Comparison of ENCODE assay signal across 24 cellular contexts in genomic region chr22:24498826-24499225, GRCh38. TPM values are rescaled to one million over a fixed set of nuclear protein-coding genes. Genes with fewer than 3 reads are reported as not detected.
A peak's percentile ranks its signal among the peaks of the same experiment; 100 is the strongest.
DNase-seq lines count a peak whose midpoint lies in the region; ATAC-seq and TF ChIP-seq lines count a peak whose summit lies in the region.
"Had no signal": no experiment of that assay in that cellular context is flagged by ENCODE, and none has a peak within 500 bp of the region (broad histone marks: within the 10 kb centered on the region; RNA-seq: fewer than 3 reads in every experiment).

No MANE protein-coding gene starts in this region.

- TF ChIP-seq CTCF in cardiac muscle cell (IDR thresholded peaks at IDR 0.05; ENCODE audit: low read depth, low read length) (no peak), chondrocyte (IDR thresholded peaks at IDR 0.05) (no peak), right lobe of liver (IDR thresholded peaks at IDR 0.05) (no peak), upper lobe of right lung (IDR thresholded peaks at IDR 0.05) (no peak)

- H2BK120ac ChIP-seq in trophoblast cell (ENCODE audit: insufficient read depth, low read length, poor library complexity) = no peak overlapping the region

- H3K4me1 ChIP-seq in cardiac muscle cell (ENCODE audit: low read depth) (peaks cover 27% of the 10 kb centered on the region), right cardiac atrium (ENCODE audit: control insufficient read depth, insufficient read depth, low read length) (no peaks in the 10 kb centered on the region), right lobe of liver (peaks cover 0 to 67% (median 23%) of the 10 kb centered on the region in 4 donors), upper lobe of right lung (peaks cover 11% of the 10 kb centered on the region), trophoblast cell (ENCODE audit: control insufficient read depth in 1 of 2, insufficient read depth in 2 of 2, low read length in 2 of 2) (peaks cover 0 to 6% of the 10 kb centered on the region in 2 experiments)
- H3K4me1 ChIP-seq: SJSA1 had no signal

- peak in 1 of 2 donors; percentile 37 for DNase-seq in cardiac muscle cell (ENCODE audit: low read depth in 1 of 2, low spot score in 1 of 2)
- no peak for DNase-seq in right cardiac atrium
- peak; percentile 53 for DNase-seq in chondrocyte (ENCODE audit: low spot score)
- DNase-seq in right lobe of liver = no peak
- DNase-seq in upper lobe of right lung = peak; percentile 44
- no peak for DNase-seq in trophoblast cell
- DNase-seq in NCI-H446 treated with DMSO at 0.1 percent for 48 hours (lab: John Stamatoyannopoulos, UW) = no peak
- DNase-seq: 8988T; CD8-positive, alpha-beta memory T cell; DMS53; GF-D8; MM.1S; NCI-H1092; NCI-H1436; NCI-H187 treated with DMSO at 0.1 percent for 48 hours; NCI-H2107; NCI-H510A treated with DMSO at 0.1 percent for 48 hours; NCI-H748 treated with DMSO at 0.1 percent for 48 hours; Peyer's patch had no signal

- intact Hi-C loops in right cardiac atrium (cut with DNase I) (no loop called here), right lobe of liver (cut with DNase I) (no loop called here), upper lobe of right lung (cut with DNase I) (no loop called here)

- H3K36me3 Mint-ChIP-seq in chondrocyte (ENCODE audit: low read depth) = no peaks in the 10 kb centered on the region

- no peaks in the 10 kb centered on the region for H3K4me1 Mint-ChIP-seq in chondrocyte (ENCODE audit: low read depth)

- no peaks in the 10 kb centered on the region for H3K9me3 Mint-ChIP-seq in chondrocyte (ENCODE audit: low read depth)
- H3K9me3 Mint-ChIP-seq: CD8-positive, alpha-beta memory T cell had no signal

- H2BK12ac ChIP-seq in trophoblast cell (ENCODE audit: low read length) = no peak overlapping the region

- H3K23ac ChIP-seq in trophoblast cell (ENCODE audit: low read length) = no peak overlapping the region

- peaks cover 11% of the 10 kb centered on the region for H3K27me3 Mint-ChIP-seq in chondrocyte (ENCODE audit: low read depth)

- no peak overlapping the region for H3K4me3 Mint-ChIP-seq in chondrocyte (ENCODE audit: unreplicated experiment)
- H3K4me3 Mint-ChIP-seq: CD8-positive, alpha-beta memory T cell had no signal

- no peak overlapping the region for H3K18ac ChIP-seq in trophoblast cell (ENCODE audit: low read length)

- no peak overlapping the region for H3K14ac ChIP-seq in trophoblast cell (ENCODE audit: low read length)

- no peak overlapping the region for H4K8ac ChIP-seq in trophoblast cell (ENCODE audit: low read depth, low read length)

- no peaks in the 10 kb centered on the region for H3K79me1 ChIP-seq in trophoblast cell (ENCODE audit: low read length)

- H3K4me3 ChIP-seq in cardiac muscle cell (no peak overlapping the region), right cardiac atrium (ENCODE audit: low read length) (no peak overlapping the region), right lobe of liver (peak overlapping the region in 2 of 3 donors; percentile 87 to 95), upper lobe of right lung (no peak overlapping the region), trophoblast cell (ENCODE audit: low read depth, low read length) (no peak overlapping the region)
- H3K4me3 ChIP-seq: Peyer's patch, SJSA1 had no signal

- no peak overlapping the region for H2AK5ac ChIP-seq in trophoblast cell (ENCODE audit: low read length)

- H3K79me2 ChIP-seq in trophoblast cell (ENCODE audit: control insufficient read depth, insufficient read depth, low read length, poor library complexity) = no peaks in the 10 kb centered on the region

- no peak overlapping the region for H4K12ac ChIP-seq in trophoblast cell (ENCODE audit: low read depth, low read length)

- H3K27ac ChIP-seq in cardiac muscle cell = peak overlapping the region; percentile 26
- no peak overlapping the region for H3K27ac ChIP-seq in right cardiac atrium (ENCODE audit: low read length)
- peak overlapping the region in 2 of 3 donors; percentile 83 to 90 for H3K27ac ChIP-seq in right lobe of liver
- H3K27ac ChIP-seq in upper lobe of right lung = no peak overlapping the region
- no peak overlapping the region for H3K27ac ChIP-seq in trophoblast cell (ENCODE audit: low read depth, low read length)
- H3K27ac ChIP-seq: C4-2B, Peyer's patch, SJSA1 had no signal

- H3K9me3 ChIP-seq in cardiac muscle cell (ENCODE audit: low read depth) = no peaks in the 10 kb centered on the region
- no peaks in the 10 kb centered on the region for H3K9me3 ChIP-seq in right cardiac atrium (ENCODE audit: control insufficient read depth, low read length)
- H3K9me3 ChIP-seq in right lobe of liver = no peaks in the 10 kb centered on the region
- H3K9me3 ChIP-seq in upper lobe of right lung = no peaks in the 10 kb centered on the region
- H3K9me3 ChIP-seq in trophoblast cell (ENCODE audit: insufficient read depth, low read depth, low read length) = peaks cover 11% of the 10 kb centered on the region
- H3K9me3 ChIP-seq: Peyer's patch, SJSA1 had no signal

- WGBS in right cardiac atrium = 87% methylated on average over 11 of the region's 11 CpGs
- WGBS in right lobe of liver (ENCODE audit: insufficient coverage, low coverage, low lambda C conversion rate, missing lambda C conversion rate) = 48% methylated on average over 7 of the region's 11 CpGs
- no CpG with 5 or more reads among the region's 11 CpGs for WGBS in trophoblast cell (ENCODE audit: extremely low coverage, insufficient coverage, insufficient read length)

- no peak overlapping the region for H2AFZ ChIP-seq in trophoblast cell (ENCODE audit: insufficient read depth, low read length, poor library complexity)

- H4K91ac ChIP-seq in trophoblast cell (ENCODE audit: low read depth, low read length) = no peak overlapping the region

- no peak for TF ChIP-seq POLR2A in right lobe of liver (IDR thresholded peaks at IDR 0.05)

- no peak overlapping the region for H2BK5ac ChIP-seq in trophoblast cell (ENCODE audit: low read depth, low read length, poor library complexity)

- no peak overlapping the region for H3K9ac ChIP-seq in trophoblast cell (ENCODE audit: low read length)

- no peak overlapping the region for H3K4me2 ChIP-seq in trophoblast cell (ENCODE audit: low read length)

- H3K27me3 ChIP-seq in cardiac muscle cell (peaks cover 9% of the 10 kb centered on the region), right cardiac atrium (ENCODE audit: control insufficient read depth, insufficient read depth) (no peaks in the 10 kb centered on the region), right lobe of liver (no peaks in the 10 kb centered on the region), upper lobe of right lung (peaks cover 14% of the 10 kb centered on the region), trophoblast cell (ENCODE audit: insufficient read depth, low read length) (peaks cover 25% of the 10 kb centered on the region)
- H3K27me3 ChIP-seq: SJSA1 had no signal

- no peak overlapping the region for H3K4ac ChIP-seq in trophoblast cell (ENCODE audit: low read depth, low read length)

- H3K36me3 ChIP-seq in cardiac muscle cell (no peaks in the 10 kb centered on the region), right lobe of liver (peaks cover 0 to 37% (median 14%) of the 10 kb centered on the region in 4 donors), upper lobe of right lung (no peaks in the 10 kb centered on the region), trophoblast cell (ENCODE audit: control insufficient read depth in 1 of 2, insufficient read depth in 2 of 2, low read length in 2 of 2) (no peaks in the 10 kb centered on the region)
- H3K36me3 ChIP-seq: Peyer's patch, SJSA1 had no signal

- no peak overlapping the region for H3K27ac Mint-ChIP-seq in chondrocyte (ENCODE audit: unreplicated experiment)

- no peak for ATAC-seq in right cardiac atrium
- no peak for ATAC-seq in right lobe of liver
- no peak for ATAC-seq in upper lobe of right lung
- ATAC-seq in GM21576 (IDR thresholded peaks at IDR 0.05; ENCODE audit: unreplicated experiment) = no peak

RNA-seq across cellular contexts. Expression of gene UPB1, which starts 3.7 kb away (rescaled TPM):
- 0.99 and 1.6 TPM in 2 replicates for total RNA-seq in cardiac muscle cell
- polyA plus RNA-seq in cardiac muscle cell = 1.8 and 4.0 TPM in 2 replicates
- total RNA-seq in right cardiac atrium = 1 to 10 TPM; 1.8 to 6.6 (median 2.9) TPM
- polyA plus RNA-seq in right cardiac atrium = 2.7 TPM
- total RNA-seq in chondrocyte = 0.15 to 0.31 TPM (median 0.18 TPM) in 3 replicates
- total RNA-seq in right lobe of liver = 100 to 1,000 TPM in 3 of 6 experiments, 10 to 100 TPM in 3; 50.6 to 169 (median 100) TPM
- 1.5 TPM for total RNA-seq in upper lobe of right lung
- 0.03 and 0.04 TPM in 2 replicates for polyA plus RNA-seq in trophoblast cell (2013)
- total RNA-seq: CD8-positive, alpha-beta memory T cell; H4; LHCN-M2 had no signal

RNA-seq across cellular contexts. Expression of gene GUCD1, which starts 56.1 kb away (rescaled TPM):
- total RNA-seq in cardiac muscle cell (73.9 and 106 TPM in 2 replicates), right cardiac atrium (100 to 1,000 TPM; 124 to 144 (median 135) TPM), chondrocyte (77.3 to 84.7 TPM (median 77.9 TPM) in 3 replicates), right lobe of liver (100 to 1,000 TPM in 5 of 6 experiments, 10 to 100 TPM in 1; 94.0 to 281 (median 213) TPM), upper lobe of right lung (148 TPM)
- polyA plus RNA-seq in cardiac muscle cell (68.8 and 69.8 TPM in 2 replicates), right cardiac atrium (161 TPM)
- 42.2 and 45.8 TPM in 2 replicates for polyA plus RNA-seq in trophoblast cell (2013)

RNA-seq across cellular contexts. Expression of gene SNRPD3, which starts 57.0 kb away (rescaled TPM):
- total RNA-seq in cardiac muscle cell = 222 and 290 TPM in 2 replicates
- polyA plus RNA-seq in cardiac muscle cell = 119 and 125 TPM in 2 replicates
- 10 to 100 TPM; 63.4 to 73.4 (median 67.7) TPM for total RNA-seq in right cardiac atrium
- 109 TPM for polyA plus RNA-seq in right cardiac atrium
- 59.3 to 84.8 TPM (median 63.9 TPM) in 3 replicates for total RNA-seq in chondrocyte
- total RNA-seq in right lobe of liver = 100 to 1,000 TPM in 2 of 6 experiments, 10 to 100 TPM in 4; 43.3 to 180 (median 53.4) TPM
- total RNA-seq in upper lobe of right lung = 64.5 TPM
- polyA plus RNA-seq in trophoblast cell (2013) = 81.7 and 84.3 TPM in 2 replicates

Comparison
In these comparisons a context has a peak if more than half of its experiments do, and no peak if none do; other contexts are left out.
1. H3K27ac ChIP-seq: peak in cardiac muscle cell (single experiment) and right lobe of liver (2 of 3); none in right cardiac atrium (single experiment), upper lobe of right lung (single experiment) and trophoblast cell (single experiment).
2. DNase-seq: peak in chondrocyte (single experiment) and upper lobe of right lung (single experiment); none in right cardiac atrium (0 of 3), right lobe of liver (0 of 3), trophoblast cell (0 of 2) and NCI-H446 treated with DMSO at 0.1 percent for 48 hours (single experiment).
3. H3K4me3 ChIP-seq: peak in right lobe of liver (2 of 3); none in cardiac muscle cell (single experiment), right cardiac atrium (single experiment), upper lobe of right lung (single experiment) and trophoblast cell (single experiment).
4. RNA of gene UPB1, which starts 3.7 kb away (total RNA-seq): 50.6 to 169 TPM in right lobe of liver; 1.8 to 6.6 TPM in right cardiac atrium, 0.99 to 1.6 TPM in cardiac muscle cell, 1.5 TPM in upper lobe of right lung (single experiment) and 0.15 to 0.31 TPM in chondrocyte; every median in the first group is over 4 times any median in the second.